ENCODE assay signal across 8 cellular contexts in genomic region chr22:46734830-46735453, GRCh38. TPM values are rescaled to one million over a fixed set of nuclear protein-coding genes. Genes with fewer than 3 reads are reported as not detected.
DNase-seq lines count a peak whose midpoint lies in the region; ATAC-seq, FAIRE-seq and TF ChIP-seq lines count a peak whose summit lies in the region.

No MANE protein-coding gene starts in this region.

- dilution Hi-C loops in keratinocyte (cut with MboI; ENCODE audit: extremely low pct_ligation_motif_present, low sequenced_read_pairs): no loop called here

- H3K4me2 ChIP-seq in OCI-LY1 (ENCODE audit: low read length) (peak overlapping the region; percentile 77), keratinocyte (ENCODE audit: control insufficient read depth, extremely low read depth, insufficient read depth, low read depth, low read length) (no peak overlapping the region)

- H3K27me3 Mint-ChIP-seq in activated T-helper 17 cell treated with anti-CD3 and anti-CD28 coated beads, Interleukin-2, amount 50 U/mL, for 72 hours: no peaks in the 10 kb centered on the region

- H3K27ac ChIP-seq in OCI-LY1 (ENCODE audit: low read depth, low read length, poor library complexity, severe bottlenecking) (peak overlapping the region; percentile 96), keratinocyte (ENCODE audit: control insufficient read depth, insufficient read depth, low read length) (no peak overlapping the region)

- H3K79me2 ChIP-seq in OCI-LY1 (ENCODE audit: insufficient read depth, low read length): peaks cover 47% of the 10 kb centered on the region
- peaks cover 20% of the 10 kb centered on the region for H3K79me2 ChIP-seq in keratinocyte (ENCODE audit: control insufficient read depth, insufficient read depth, low read length)

- H3K9ac ChIP-seq in OCI-LY1 (ENCODE audit: low read length): peak overlapping the region; percentile 62
- no peak overlapping the region for H3K9ac ChIP-seq in keratinocyte (ENCODE audit: control insufficient read depth, extremely low read depth, insufficient read depth, low read length)

- no peak for TF ChIP-seq CTCF in GM12865 (IDR thresholded peaks at IDR 0.05; ENCODE audit: insufficient read depth, low read depth, low read length, missing control alignments)
- TF ChIP-seq CTCF in OCI-LY1 (IDR thresholded peaks at IDR 0.05; ENCODE audit: low read length): no peak
- TF ChIP-seq CTCF in keratinocyte (optimal IDR thresholded peaks at IDR 0.05 in 1 of 3, IDR thresholded peaks at IDR 0.05 in 1 of 3, conservative IDR thresholded peaks at IDR 0.05 in 1 of 3; ENCODE audit: extremely low read depth in 1 of 3, insufficient read depth in 2 of 3, low read length in 3 of 3): no peak

- peak overlapping the region; percentile 83 for H3K4me3 ChIP-seq in GM12865 (ENCODE audit: low read depth, low read length)
- peak overlapping the region; percentile 94 for H3K4me3 ChIP-seq in OCI-LY1 (ENCODE audit: low read depth, low read length, poor library complexity, severe bottlenecking)
- no peak overlapping the region for H3K4me3 ChIP-seq in keratinocyte (ENCODE audit: control insufficient read depth in 2 of 3, extremely low read depth in 1 of 3, insufficient read depth in 2 of 3, low read depth in 1 of 3, low read length in 3 of 3)

- H3F3A ChIP-seq in OCI-LY1 (ENCODE audit: insufficient read depth, low read length): no peaks in the 10 kb centered on the region; the same call in 1 of the 2 replicates

- H4K20me1 ChIP-seq in OCI-LY1 (ENCODE audit: insufficient read depth, low read length): no peaks in the 10 kb centered on the region
- H4K20me1 ChIP-seq in keratinocyte (ENCODE audit: control insufficient read depth, extremely low read depth, insufficient read depth, low read length): no peaks in the 10 kb centered on the region

- peaks cover 30% of the 10 kb centered on the region for H3K4me1 Mint-ChIP-seq in activated T-helper 17 cell treated with anti-CD3 and anti-CD28 coated beads, Interleukin-2, amount 50 U/mL, for 72 hours

- H3K36me3 Mint-ChIP-seq in activated T-helper 17 cell treated with anti-CD3 and anti-CD28 coated beads, Interleukin-2, amount 50 U/mL, for 72 hours (ENCODE audit: low read depth): peaks cover 78% of the 10 kb centered on the region

- H2AFZ ChIP-seq in OCI-LY1 (ENCODE audit: low read length): no peak overlapping the region
- no peak overlapping the region for H2AFZ ChIP-seq in keratinocyte (ENCODE audit: control insufficient read depth, low read length)

- H3K9me2 ChIP-seq in OCI-LY1 (ENCODE audit: low read depth, low read length): no peaks in the 10 kb centered on the region

- FAIRE-seq in keratinocyte (lab: Jason Lieb, UNC): peak; percentile 55

- peaks cover 14% of the 10 kb centered on the region; the same call in 1 of the 2 replicates for H3K36me3 ChIP-seq in OCI-LY1 (ENCODE audit: insufficient read depth, low read length)
- H3K36me3 ChIP-seq in keratinocyte (ENCODE audit: control insufficient read depth in 2 of 2, extremely low read depth in 1 of 2, insufficient read depth in 2 of 2, low read length in 2 of 2): no peaks in the 10 kb centered on the region

- no peaks in the 10 kb centered on the region for H3K9me3 Mint-ChIP-seq in activated T-helper 17 cell treated with anti-CD3 and anti-CD28 coated beads, Interleukin-2, amount 50 U/mL, for 72 hours

- peak overlapping the region; percentile 95 for H3K4me3 Mint-ChIP-seq in activated T-helper 17 cell treated with anti-CD3 and anti-CD28 coated beads, Interleukin-2, amount 50 U/mL, for 72 hours

- H3K27me3 ChIP-seq in OCI-LY1 (ENCODE audit: insufficient read depth, low read length) (no peaks in the 10 kb centered on the region), keratinocyte (ENCODE audit: control insufficient read depth, extremely low read depth, insufficient read depth, low read length) (no peaks in the 10 kb centered on the region)

- ATAC-seq in activated T-helper 17 cell treated with anti-CD3 and anti-CD28 coated beads, Interleukin-2, amount 50 U/mL, for 72 hours (replicated peaks): peak; percentile 24
- no peak for ATAC-seq in HG03196 (IDR thresholded peaks at IDR 0.05; ENCODE audit: unreplicated experiment)

- no peaks in the 10 kb centered on the region for H3K9me1 ChIP-seq in keratinocyte (ENCODE audit: control insufficient read depth, extremely low read depth, insufficient read depth, low read length)

- peak; percentile 88 for DNase-seq in GM12865 (ENCODE audit: low read depth)
- DNase-seq in keratinocyte (ENCODE audit: low read depth, low spot score): no peak
- peak; percentile 31 for DNase-seq in stimulated activated CD8-positive, alpha-beta memory T cell treated with anti-CD3 and anti-CD28 coated beads, Interleukin-4, amount 100 ng/mL, for 24 hours (ENCODE audit: low read depth)
- no peak for DNase-seq in EL
- DNase-seq in DMS114 treated with DMSO at 0.1 percent for 48 hours (lab: John Stamatoyannopoulos, UW; ENCODE audit: unreplicated experiment): no peak

- H3K27ac Mint-ChIP-seq in activated T-helper 17 cell treated with anti-CD3 and anti-CD28 coated beads, Interleukin-2, amount 50 U/mL, for 72 hours: peak overlapping the region; percentile 94

- H3K9me3 ChIP-seq in OCI-LY1 (ENCODE audit: low read length) (no peaks in the 10 kb centered on the region), keratinocyte (ENCODE audit: control insufficient read depth, low read depth, low read length) (no peaks in the 10 kb centered on the region)

- H3K4me1 ChIP-seq in OCI-LY1 (ENCODE audit: insufficient read depth, low read length, severe bottlenecking): peaks cover 81% of the 10 kb centered on the region
- peaks cover 42% of the 10 kb centered on the region for H3K4me1 ChIP-seq in keratinocyte (ENCODE audit: control insufficient read depth, extremely low read depth, insufficient read depth, low read length)

RNA-seq across cellular contexts. Expression of gene CERK, which starts 3.1 kb away (rescaled TPM):
- 100 to 1,000 TPM in 1 of 2 donors, 10 to 100 TPM in 1; 90.7 to 124 TPM for total RNA-seq in activated T-helper 17 cell treated with anti-CD3 and anti-CD28 coated beads, Interleukin-2, amount 50 U/mL, for 72 hours
- 11.7 to 12.7 TPM (median 11.9 TPM) in 3 replicates for polyA plus RNA-seq in keratinocyte
- 10.3 TPM for polyA plus RNA-seq in keratinocyte (2011; ENCODE audit: low read depth)
- polyA plus RNA-seq in keratinocyte (2011; cell fraction: cytosol; rRNA removed): 7.9 and 9.0 TPM in 2 replicates
- 8.3 and 9.7 TPM in 2 replicates for polyA plus RNA-seq in keratinocyte (2011; cell fraction: nucleus; rRNA removed)
- 11.7 and 12.5 TPM in 2 replicates for polyA plus RNA-seq in keratinocyte (2012; ENCODE audit: low replicate concordance)
- 19.9 to 24.0 TPM (median 20.7 TPM) in 3 replicates for polyA minus RNA-seq in keratinocyte
- 20.1 TPM for polyA minus RNA-seq in keratinocyte (2011; cell fraction: cytosol; rRNA and poly(A)+ RNA removed)
- 7.1 and 9.8 TPM in 2 replicates for polyA minus RNA-seq in keratinocyte (2011; cell fraction: nucleus; rRNA and poly(A)+ RNA removed)

RNA-seq across cellular contexts. Expression of gene TBC1D22A, which starts 27.5 kb away (rescaled TPM):
- total RNA-seq in activated T-helper 17 cell treated with anti-CD3 and anti-CD28 coated beads, Interleukin-2, amount 50 U/mL, for 72 hours: 100 to 1,000 TPM in 1 of 2 donors, 10 to 100 TPM in 1; 52.4 to 108 TPM
- polyA plus RNA-seq in keratinocyte: 17.7 to 22.7 TPM (median 20.9 TPM) in 3 replicates
- polyA plus RNA-seq in keratinocyte (2011; ENCODE audit: low read depth): 25.3 TPM
- polyA plus RNA-seq in keratinocyte (2011; cell fraction: cytosol; rRNA removed): 20.4 and 25.8 TPM in 2 replicates
- 16.9 and 19.1 TPM in 2 replicates for polyA plus RNA-seq in keratinocyte (2011; cell fraction: nucleus; rRNA removed)
- polyA plus RNA-seq in keratinocyte (2012; ENCODE audit: low replicate concordance): 15.0 and 23.9 TPM in 2 replicates
- 14.2 to 21.3 TPM (median 14.7 TPM) in 3 replicates for polyA minus RNA-seq in keratinocyte
- polyA minus RNA-seq in keratinocyte (2011; cell fraction: cytosol; rRNA and poly(A)+ RNA removed): 19.6 TPM
- polyA minus RNA-seq in keratinocyte (2011; cell fraction: nucleus; rRNA and poly(A)+ RNA removed): 11.9 and 20.6 TPM in 2 replicates

Comparison
In these comparisons a context has a peak if more than half of its experiments do, and no peak if none do; other contexts are left out.
1. DNase-seq: peak in GM12865 (single experiment) and stimulated activated CD8-positive, alpha-beta memory T cell treated with anti-CD3 and anti-CD28 coated beads, Interleukin-4, amount 100 ng/mL, for 24 hours (single experiment); none in keratinocyte (single experiment), EL (single experiment) and DMS114 treated with DMSO at 0.1 percent for 48 hours (single experiment).
2. H3K4me3 ChIP-seq: peak in GM12865 (single experiment) and OCI-LY1 (single experiment); none in keratinocyte (0 of 3).